In genomic region chr15:67520976-67521769, GRCh38 we compare ENCODE assay signal across 8 cellular contexts. TPM values are rescaled to one million over a fixed set of nuclear protein-coding genes. Genes with fewer than 3 reads are reported as not detected.
A peak's percentile ranks its signal among the peaks of the same experiment; 100 is the strongest.
DNase-seq lines count a peak whose midpoint lies in the region; ATAC-seq and TF ChIP-seq lines count a peak whose summit lies in the region.

Gene C15orf61, plus strand, starts transcription at chr15:67521131. Its CDS starts 118 bp downstream, at chr15:67521249.

- intact Hi-C loops in lower leg skin (cut with DNase I; ENCODE audit: low total_unique reads): loop anchor here (10.0 kb wide), 1 partner anchor 1366 kb away; no protein-coding TSS in a partner anchor

- H3K27me3 ChIP-seq in BLaER1 treated with 17β-estradiol and CSF1 and Interleukin-3, amounts not matched to agents 10 nM and 100 nM: no peaks in the 10 kb centered on the region

- TF ChIP-seq POLR2A in lower leg skin (IDR thresholded peaks at IDR 0.05): peak in 1 of 2 donors; percentile 27

- H3K9ac ChIP-seq in BLaER1 treated with 17β-estradiol and CSF1 and Interleukin-3, amounts not matched to agents 10 nM and 100 nM: peak within 1 kb of the TSS; percentile 85 to 98 (median 96)

- H3K36me3 ChIP-seq in BLaER1 treated with 17β-estradiol and CSF1 and Interleukin-3, amounts not matched to agents 10 nM and 100 nM: peaks cover 0 to 25% (median 8%) of the 10 kb centered on the region in 11 experiments; a peak in 9 of 22 replicates

- no peak for TF ChIP-seq CTCF in lower leg skin (IDR thresholded peaks at IDR 0.05)

- H3K4me1 ChIP-seq in BLaER1 treated with 17β-estradiol and CSF1 and Interleukin-3, amounts not matched to agents 10 nM and 100 nM: peaks cover 17 to 36% (median 26%) of the 10 kb centered on the region in 10 experiments

- peak within 1 kb of the TSS; percentile 72 to 98 (median 90) for H3K4me2 ChIP-seq in BLaER1 treated with 17β-estradiol and CSF1 and Interleukin-3, amounts not matched to agents 10 nM and 100 nM

- 0 to 1% methylated on average over 54 to 56 of the region's 97 CpGs for WGBS in lower leg skin, 2 donors

- peak; percentile 48 for ATAC-seq in HG03378 (IDR thresholded peaks at IDR 0.05; ENCODE audit: unreplicated experiment)

- DNase-seq in GM19238 (ENCODE audit: insufficient read length, low spot score) (peak; percentile 84), NCI-H510A treated with DMSO at 0.1 percent for 48 hours (lab: John Stamatoyannopoulos, UW) (peak; percentile 58), dermis blood vessel endothelial cell (peak; percentile 84), lower leg skin (ENCODE audit: low spot score in 2 of 2) (peak; percentile 84 to 96)
- DNase-seq in activated CD4-positive, alpha-beta T cell treated with anti-CD3 and anti-CD28 coated beads, Interleukin-2, amount 50 U/mL, for 24 hours (ENCODE audit: low read depth in 1 of 2, low spot score in 1 of 2): peak; percentile 67 to 75
- peak; percentile 83 to 84 for DNase-seq in stimulated activated CD4-positive, alpha-beta T cell treated with anti-CD3 and anti-CD28 coated beads, Interleukin-4, amount 100 ng/mL, for 4 hours

- H3K9me3 ChIP-seq in BLaER1 treated with 17β-estradiol and CSF1 and Interleukin-3, amounts not matched to agents 10 nM and 100 nM (replicated peaks in 1 of 11): no peaks in the 10 kb centered on the region

- peak within 1 kb of the TSS; percentile 78 to 99 (median 97) for H3K27ac ChIP-seq in BLaER1 treated with 17β-estradiol and CSF1 and Interleukin-3, amounts not matched to agents 10 nM and 100 nM

- H4K20me1 ChIP-seq in BLaER1 treated with 17β-estradiol and CSF1 and Interleukin-3, amounts not matched to agents 10 nM and 100 nM: peaks cover 0 to 37% (median 0%) of the 10 kb centered on the region in 11 experiments; a peak in 9 of 22 replicates

- peak within 1 kb of the TSS; percentile 75 to 88 (median 80) for H3K4me3 ChIP-seq in BLaER1 treated with 17β-estradiol and CSF1 and Interleukin-3, amounts not matched to agents 10 nM and 100 nM
- H3K4me3 ChIP-seq in lower leg skin (ENCODE audit: low read depth, poor library complexity, severe bottlenecking): peak within 1 kb of the TSS; percentile 90

RNA-seq across cellular contexts. Expression of gene C15orf61, which starts in this region (rescaled TPM):
- total RNA-seq in dermis blood vessel endothelial cell (1.5 and 1.6 TPM in 2 replicates), lower leg skin (10 to 100 TPM in 3 of 4 donors, 1 to 10 TPM in 1; 8.2 to 19.0 (median 13.5) TPM)

Comparison
In these comparisons a context has a peak if more than half of its experiments do, and no peak if none do; other contexts are left out.
1. Peak in every context shown above with its lines: DNase-seq, ATAC-seq, H3K4me3 ChIP-seq and H3K27ac ChIP-seq.